In genomic region chr20:44210422-44211176, GRCh38 we compare ENCODE assay signal across 8 cellular contexts. TPM values are rescaled to one million over a fixed set of nuclear protein-coding genes. Genes with fewer than 3 reads are reported as not detected.
A peak's percentile ranks its signal among the peaks of the same experiment; 100 is the strongest.
DNase-seq lines count a peak whose midpoint lies in the region; ATAC-seq and TF ChIP-seq lines count a peak whose summit lies in the region.

TSS of gene OSER1 (minus strand) at chr20:44210771. CDS start at chr20:44206957, 3,814 bp downstream.

- no peak for TF ChIP-seq CTCF in choroid plexus epithelial cell (conservative IDR thresholded peaks at IDR 0.05; ENCODE audit: low read depth, low read length)

- intact Hi-C loops in activated CD4-positive, alpha-beta T cell treated with anti-CD3 and anti-CD28 coated beads for 36 hours (cut with DNase I, micrococcal nuclease), result loop anchor here (1.0 to 10.0 kb wide), 15 partner anchors 101 to 1762 kb away; partner anchors contain the start of genes IFT52 (in 2 of the 2), YWHAB (in 2 of the 2), ADA (in 1 of the 2) and FITM2 (in 1 of the 2)

- peak within 1 kb of the TSS; percentile 94 for H3K4me3 Mint-ChIP-seq in activated CD4-positive, alpha-beta T cell treated with anti-CD3 and anti-CD28 coated beads for 36 hours

- H3K27me3 Mint-ChIP-seq in activated CD4-positive, alpha-beta T cell treated with anti-CD3 and anti-CD28 coated beads for 36 hours, result no peaks in the 10 kb centered on the region

- POLR2A ChIA-PET in activated CD4-positive, alpha-beta T cell treated with anti-CD3 and anti-CD28 coated beads for 36 hours (lab: Charles Lee), result interaction anchor here (1.0 kb wide), 1 partner anchor 543 kb away, joined by 3 read pairs; no protein-coding TSS in a partner anchor

- no peaks in the 10 kb centered on the region for H3K9me3 Mint-ChIP-seq in activated CD4-positive, alpha-beta T cell treated with anti-CD3 and anti-CD28 coated beads for 36 hours (ENCODE audit: low read depth)

- peak within 1 kb of the TSS; percentile 92 for H3K27ac Mint-ChIP-seq in activated CD4-positive, alpha-beta T cell treated with anti-CD3 and anti-CD28 coated beads for 36 hours

- CTCF ChIA-PET in activated CD4-positive, alpha-beta T cell treated with anti-CD3 and anti-CD28 coated beads for 36 hours (lab: Charles Lee), result interaction anchor here (0.7 to 1.0 kb wide), 3 partner anchors 8 to 441 kb away, joined by 3 to 4 read pairs (median 3); partner anchors contain the start of genes ADA and FITM2

- peak within 1 kb of the TSS; percentile 97 for H3K4me3 ChIP-seq in choroid plexus epithelial cell (ENCODE audit: low read depth, low read length)

- peak; percentile 78 for ATAC-seq in HG03442 (IDR thresholded peaks at IDR 0.05; ENCODE audit: unreplicated experiment)
- ATAC-seq in activated CD4-positive, alpha-beta T cell treated with anti-CD3 and anti-CD28 coated beads for 36 hours, result peak; percentile 82

- peak; percentile 96 for DNase-seq in Ammon's horn (ENCODE audit: low spot score)
- DNase-seq in GM19238 (ENCODE audit: insufficient read length, low spot score), result peak; percentile 91
- DNase-seq in NCI-H524 (lab: John Stamatoyannopoulos, UW), result peak; percentile 95 to 98
- DNase-seq in activated CD4-positive, alpha-beta T cell treated with anti-CD3 and anti-CD28 coated beads for 36 hours, result peak; percentile 98
- peak; percentile 98 for DNase-seq in choroid plexus epithelial cell (ENCODE audit: low read depth)
- DNase-seq in kidney tubule cell (ENCODE audit: low spot score), result peak; percentile 97
- peak; percentile 85 to 95 (median 94) for DNase-seq in stimulated activated CD4-positive, alpha-beta T cell treated with anti-CD3 and anti-CD28 coated beads, Interleukin-1b, Interleukin-23, amount 100 ng/mL, for 24 hours (ENCODE audit: low read depth in 4 of 4, low spot score in 1 of 4)

- peaks cover 48% of the 10 kb centered on the region for H3K4me1 Mint-ChIP-seq in activated CD4-positive, alpha-beta T cell treated with anti-CD3 and anti-CD28 coated beads for 36 hours

- peaks cover 17% of the 10 kb centered on the region for H3K36me3 Mint-ChIP-seq in activated CD4-positive, alpha-beta T cell treated with anti-CD3 and anti-CD28 coated beads for 36 hours (ENCODE audit: low read depth)

RNA-seq across cellular contexts. Expression of gene OSER1, which starts in this region (rescaled TPM):
- 10 to 100 TPM; 19.9 to 22.5 TPM for total RNA-seq in activated CD4-positive, alpha-beta T cell treated with anti-CD3 and anti-CD28 coated beads for 36 hours

Comparison
In these comparisons a context has a peak if more than half of its experiments do, and no peak if none do; other contexts are left out.
1. Peak in every context shown above with its lines: DNase-seq, ATAC-seq and H3K4me3 ChIP-seq.